Comparison of ENCODE assay signal across 14 cellular contexts in the genomic region with DNA sequence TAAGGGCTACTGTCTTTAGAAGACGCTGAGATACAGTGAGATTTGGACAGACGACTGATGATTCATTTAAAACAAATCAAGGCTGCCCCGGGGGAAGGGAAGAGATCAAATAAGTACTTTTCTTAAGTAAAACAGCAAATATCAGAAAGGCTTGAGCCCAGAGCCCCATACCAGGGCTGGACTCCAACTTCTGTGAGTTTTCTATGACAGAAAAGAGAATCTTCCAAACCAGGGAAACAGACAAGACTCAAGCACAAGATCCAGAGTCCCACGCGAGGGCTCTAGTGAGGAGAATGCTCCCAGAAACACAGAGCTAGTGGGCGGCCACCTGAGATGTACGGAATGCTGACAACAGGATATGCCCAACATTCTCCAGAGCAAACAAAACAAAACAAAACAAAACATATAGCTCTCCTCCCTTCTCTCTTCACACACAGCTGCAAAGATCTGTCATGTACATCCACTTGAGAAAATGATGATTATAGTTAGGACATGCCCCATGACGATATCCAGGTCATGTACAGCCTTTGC. TPM values are rescaled to one million over a fixed set of nuclear protein-coding genes. Genes with fewer than 3 reads are reported as not detected.
DNase-seq lines count a peak whose midpoint lies in the region; ATAC-seq, FAIRE-seq and TF ChIP-seq lines count a peak whose summit lies in the region.
"Had no signal": no experiment of that assay in that cellular context is flagged by ENCODE, and none has a peak within 500 bp of the region (broad histone marks: within the 10 kb centered on the region; RNA-seq: fewer than 3 reads in every experiment).

No MANE protein-coding gene starts in this region.

- intact Hi-C loops in body of pancreas (cut with DNase I): no loop called here
- intact Hi-C loops in stomach (cut with DNase I; ENCODE audit: low total_unique reads): no loop called here

- H3K27me3 ChIP-seq in body of pancreas (no peaks in the 10 kb centered on the region), stomach (no peaks in the 10 kb centered on the region)

- no peak for TF ChIP-seq CTCF in body of pancreas (IDR thresholded peaks at IDR 0.05)
- no peak for TF ChIP-seq CTCF in stomach (IDR thresholded peaks at IDR 0.05)
- no peak for TF ChIP-seq CTCF in D721Med (IDR thresholded peaks at IDR 0.05; ENCODE audit: insufficient read depth, missing control alignments)

- 66 to 72% methylated on average over 8 of the region's 8 CpGs for WGBS in body of pancreas, 2 donors
- WGBS in stomach, 5 donors: 68 to 74% (median 69%) methylated on average over 8 of the region's 8 CpGs

- no peak for ATAC-seq in body of pancreas
- no peak for ATAC-seq in GM18867 (IDR thresholded peaks at IDR 0.05; ENCODE audit: unreplicated experiment)
- no peak for ATAC-seq in GM21528 (IDR thresholded peaks at IDR 0.05; ENCODE audit: low FRiP score, unreplicated experiment)
- ATAC-seq: naive thymus-derived CD8-positive, alpha-beta T cell had no signal

- H3K27ac ChIP-seq in body of pancreas (peak overlapping the region in 3 of 4 donors; percentile 31 to 68 (median 47)), stomach (peak overlapping the region in 4 of 5 donors; percentile 33 to 83 (median 68))
- H3K27ac ChIP-seq: KMS-11 had no signal

- H3K36me3 ChIP-seq in body of pancreas (replicated peaks in 1 of 2; ENCODE audit: insufficient read depth in 1 of 2, low read depth in 2 of 2) (no peaks in the 10 kb centered on the region), stomach (no peaks in the 10 kb centered on the region)
- H3K36me3 ChIP-seq: thoracic aorta had no signal

- no peak for FAIRE-seq in D721Med (lab: Jason Lieb, UNC)

- peaks cover 57% of the 10 kb centered on the region for H3K4me1 ChIP-seq in body of pancreas
- H3K4me1 ChIP-seq in stomach: peaks cover 34 to 70% (median 44%) of the 10 kb centered on the region in 4 donors

- H3K4me3 ChIP-seq in body of pancreas (no peak overlapping the region), stomach (no peak overlapping the region)
- H3K4me3 ChIP-seq: thoracic aorta had no signal

- H3K9me3 ChIP-seq in body of pancreas: no peaks in the 10 kb centered on the region
- no peaks in the 10 kb centered on the region for H3K9me3 ChIP-seq in stomach
- H3K9me3 ChIP-seq: thoracic aorta had no signal

- DNase-seq in LHCN-M2 (ENCODE audit: low read depth) (peak; percentile 56), body of pancreas (no peak), iris pigment epithelial cell (ENCODE audit: low read depth) (peak; percentile 81), stomach (no peak), D721Med (ENCODE audit: insufficient read length, low spot score) (no peak), amygdala (lab: John Stamatoyannopoulos, UW) (no peak)
- DNase-seq: DMS79; naive thymus-derived CD8-positive, alpha-beta T cell; stimulated activated CD4-positive, alpha-beta T cell treated with anti-CD3 and anti-CD28 coated beads, Interleukin-4, amount 100 ng/mL, for 24 hours; T-helper 9 cell had no signal

- TF ChIP-seq POLR2A in body of pancreas (IDR thresholded peaks at IDR 0.05) (no peak), stomach (IDR thresholded peaks at IDR 0.05) (no peak)

- TF ChIP-seq EP300 in stomach (IDR thresholded peaks at IDR 0.05): no peak

RNA-seq across cellular contexts. Expression of a gene that starts 13.1 kb away (rescaled TPM):
- 83.0 and 115 TPM in 2 replicates for total RNA-seq in LHCN-M2 (2014; rRNA removed)
- polyA plus RNA-seq in LHCN-M2 (2012): 27.4 TPM
- total RNA-seq in body of pancreas: 100 to 1,000 TPM in 1 of 2 donors, 10 to 100 TPM in 1; 36.6 to 193 TPM
- total RNA-seq in stomach: 1,000 to 10,000 TPM in 1 of 5 donors, 10 to 100 TPM in 4; 47.1 to 1,170 (median 61.8) TPM
- polyA plus RNA-seq in stomach: 10 to 100 TPM; 42.8 to 48.2 (median 44.0) TPM

Comparison
In these comparisons a context has a peak if more than half of its experiments do, and no peak if none do; other contexts are left out.
1. DNase-seq: peak in LHCN-M2 (single experiment) and iris pigment epithelial cell (single experiment); none in body of pancreas (0 of 4), stomach (single experiment), D721Med (single experiment) and amygdala (0 of 56).